In the genomic region with DNA sequence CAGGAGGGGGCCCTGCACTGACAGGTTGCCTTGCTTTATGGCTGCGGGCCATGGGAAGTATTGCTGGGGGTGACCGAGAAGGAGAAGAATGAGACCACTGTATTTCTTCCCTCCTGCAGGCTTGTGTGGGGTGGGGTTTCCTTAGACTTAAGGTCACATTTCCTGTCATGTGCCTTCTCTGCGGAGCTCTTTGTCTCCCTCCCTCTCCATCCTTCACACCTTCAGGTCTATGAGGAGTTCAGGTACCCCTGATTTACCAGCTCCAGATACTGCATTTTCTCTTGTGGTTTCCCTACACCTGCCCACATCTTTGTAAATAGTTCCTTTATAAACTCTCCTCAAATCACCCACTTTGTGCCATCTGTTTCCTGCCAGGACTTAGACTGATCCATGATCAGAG, we compare ENCODE assay signal across 21 cellular contexts. TPM values are rescaled to one million over a fixed set of nuclear protein-coding genes. Genes with fewer than 3 reads are reported as not detected.
DNase-seq lines count a peak whose midpoint lies in the region; ATAC-seq and TF ChIP-seq lines count a peak whose summit lies in the region.
"Had no signal": no experiment of that assay in that cellular context is flagged by ENCODE, and none has a peak within 500 bp of the region (broad histone marks: within the 10 kb centered on the region; RNA-seq: fewer than 3 reads in every experiment).

No MANE protein-coding gene starts in this region.

- TF ChIP-seq POLR2A in NB4 (IDR thresholded peaks at IDR 0.05; ENCODE audit: extremely low read depth, insufficient read length) (no peak), suprapubic skin (IDR thresholded peaks at IDR 0.05) (no peak)

- H3K4me3 ChIP-seq in NB4 (ENCODE audit: low read depth, low read length) (peak overlapping the region; percentile 91), suprapubic skin (no peak overlapping the region)
- H3K4me3 ChIP-seq: esophagus squamous epithelium, SK-N-MC had no signal

- H3K4me1 ChIP-seq in suprapubic skin: peaks cover 31% of the 10 kb centered on the region

- no peaks in the 10 kb centered on the region for H3K27me3 Mint-ChIP-seq in activated naive CD4-positive, alpha-beta T cell treated with anti-CD3 and anti-CD28 coated beads for 36 hours (ENCODE audit: low read depth)
- no peaks in the 10 kb centered on the region for H3K27me3 Mint-ChIP-seq in activated naive CD8-positive, alpha-beta T cell treated with anti-CD3 and anti-CD28 coated beads, Interleukin-2, amount 50 U/mL, for 24 hours
- H3K27me3 Mint-ChIP-seq in stimulated activated naive CD8-positive, alpha-beta T cell treated with anti-CD3 and anti-CD28 coated beads, Interleukin-15, amount 100 ng/mL, for 72 hours: no peaks in the 10 kb centered on the region

- CTCF ChIA-PET in activated naive CD4-positive, alpha-beta T cell treated with anti-CD3 and anti-CD28 coated beads for 36 hours (lab: Charles Lee): interaction anchor here (1.0 to 1.7 kb wide), 4 partner anchors 30 to 167 kb away, joined by 3 to 6 read pairs (median 4); no protein-coding TSS in a partner anchor

- H3K9me3 ChIP-seq in suprapubic skin: no peaks in the 10 kb centered on the region
- H3K9me3 ChIP-seq: esophagus squamous epithelium had no signal

- intact Hi-C loops in activated naive CD4-positive, alpha-beta T cell treated with anti-CD3 and anti-CD28 coated beads for 36 hours (cut with micrococcal nuclease): no loop called here

- peaks cover 7% of the 10 kb centered on the region for H3K36me3 Mint-ChIP-seq in activated naive CD4-positive, alpha-beta T cell treated with anti-CD3 and anti-CD28 coated beads for 36 hours (ENCODE audit: low read depth)
- peaks cover 8 to 15% of the 10 kb centered on the region in 2 donors for H3K36me3 Mint-ChIP-seq in activated naive CD4-positive, alpha-beta T cell treated with anti-CD3 and anti-CD28 coated beads, Interleukin-2, amount 50 U/mL, for 72 hours
- H3K36me3 Mint-ChIP-seq in activated naive CD8-positive, alpha-beta T cell treated with anti-CD3 and anti-CD28 coated beads, Interleukin-2, amount 50 U/mL, for 24 hours (ENCODE audit: low read depth): peaks cover 14% of the 10 kb centered on the region

- H3K36me3 ChIP-seq in suprapubic skin: no peaks in the 10 kb centered on the region
- H3K36me3 ChIP-seq: esophagus squamous epithelium had no signal

- no peak overlapping the region for H3K27ac ChIP-seq in suprapubic skin
- H3K27ac ChIP-seq: SK-N-MC had no signal

- DNase-seq in activated naive CD4-positive, alpha-beta T cell treated with anti-CD3 and anti-CD28 coated beads for 36 hours: peak; percentile 15
- no peak for DNase-seq in activated naive CD4-positive, alpha-beta T cell treated with anti-CD3 and anti-CD28 coated beads, Interleukin-2, amount 50 U/mL, for 72 hours (ENCODE audit: low spot score in 2 of 2)
- DNase-seq in NB4 (ENCODE audit: low read depth) (peak; percentile 36), amygdala (lab: John Stamatoyannopoulos, UW) (no peak), SW480 (ENCODE audit: low spot score) (no peak), suprapubic skin (ENCODE audit: low spot score in 2 of 2) (no peak)
- no peak for DNase-seq in activated naive CD8-positive, alpha-beta T cell treated with anti-CD3 and anti-CD28 coated beads, Interleukin-2, amount 50 U/mL, for 24 hours
- DNase-seq in stimulated activated naive CD8-positive, alpha-beta T cell treated with anti-CD3 and anti-CD28 coated beads, Interleukin-15, amount 100 ng/mL, for 72 hours: no peak
- DNase-seq: activated B cell treated with CpG ODN at 0.5 μM for 24 hours; activated T-cell treated with anti-CD3 and anti-CD28 coated beads, Interleukin-2, amount 50 U/mL, for 4 hours; cortex of kidney; DMS79 treated with DMSO at 0.1 percent for 48 hours; esophagus squamous epithelium; KG1; kidney glomerular epithelial cell; NCI-H1417 had no signal

- WGBS in suprapubic skin: 48% methylated on average over 3 of the region's 3 CpGs

- ATAC-seq in activated naive CD4-positive, alpha-beta T cell treated with anti-CD3 and anti-CD28 coated beads, Interleukin-2, amount 50 U/mL, for 72 hours: no peak
- ATAC-seq in activated naive CD8-positive, alpha-beta T cell treated with anti-CD3 and anti-CD28 coated beads, Interleukin-2, amount 50 U/mL, for 24 hours: no peak
- ATAC-seq in stimulated activated naive CD8-positive, alpha-beta T cell treated with anti-CD3 and anti-CD28 coated beads, Interleukin-15, amount 100 ng/mL, for 72 hours: no peak
- ATAC-seq: activated T-cell treated with anti-CD3 and anti-CD28 coated beads, Interleukin-2, amount 50 U/mL, for 4 hours; sciatic nerve had no signal

- H3K4me1 Mint-ChIP-seq in activated naive CD4-positive, alpha-beta T cell treated with anti-CD3 and anti-CD28 coated beads for 36 hours (ENCODE audit: low read depth): peaks cover 27% of the 10 kb centered on the region
- H3K4me1 Mint-ChIP-seq in activated naive CD8-positive, alpha-beta T cell treated with anti-CD3 and anti-CD28 coated beads, Interleukin-2, amount 50 U/mL, for 24 hours: peaks cover 47% of the 10 kb centered on the region
- peaks cover 48% of the 10 kb centered on the region for H3K4me1 Mint-ChIP-seq in stimulated activated naive CD8-positive, alpha-beta T cell treated with anti-CD3 and anti-CD28 coated beads, Interleukin-15, amount 100 ng/mL, for 72 hours

- H3K4me3 Mint-ChIP-seq in activated naive CD4-positive, alpha-beta T cell treated with anti-CD3 and anti-CD28 coated beads for 36 hours: no peak overlapping the region
- H3K4me3 Mint-ChIP-seq in activated naive CD8-positive, alpha-beta T cell treated with anti-CD3 and anti-CD28 coated beads, Interleukin-2, amount 50 U/mL, for 24 hours: peak overlapping the region; percentile 39
- H3K4me3 Mint-ChIP-seq in stimulated activated naive CD8-positive, alpha-beta T cell treated with anti-CD3 and anti-CD28 coated beads, Interleukin-15, amount 100 ng/mL, for 72 hours: peak overlapping the region; percentile 44 to 55
- H3K4me3 Mint-ChIP-seq: activated B cell treated with CpG ODN at 0.5 μM for 24 hours; activated T-cell treated with anti-CD3 and anti-CD28 coated beads, Interleukin-2, amount 50 U/mL, for 4 hours had no signal

- no peaks in the 10 kb centered on the region for H3K27me3 ChIP-seq in suprapubic skin
- H3K27me3 ChIP-seq: esophagus squamous epithelium had no signal

- TF ChIP-seq CTCF in NB4 (IDR thresholded peaks at IDR 0.05; ENCODE audit: low read depth, low read length): no peak
- no peak for TF ChIP-seq CTCF in suprapubic skin (IDR thresholded peaks at IDR 0.05)

- no peak for TF ChIP-seq EP300 in suprapubic skin (IDR thresholded peaks at IDR 0.05)

- no peaks in the 10 kb centered on the region for H3K9me3 Mint-ChIP-seq in activated naive CD4-positive, alpha-beta T cell treated with anti-CD3 and anti-CD28 coated beads for 36 hours
- no peaks in the 10 kb centered on the region for H3K9me3 Mint-ChIP-seq in activated naive CD4-positive, alpha-beta T cell treated with anti-CD3 and anti-CD28 coated beads, Interleukin-2, amount 50 U/mL, for 72 hours
- no peaks in the 10 kb centered on the region for H3K9me3 Mint-ChIP-seq in activated naive CD8-positive, alpha-beta T cell treated with anti-CD3 and anti-CD28 coated beads, Interleukin-2, amount 50 U/mL, for 24 hours
- no peaks in the 10 kb centered on the region for H3K9me3 Mint-ChIP-seq in stimulated activated naive CD8-positive, alpha-beta T cell treated with anti-CD3 and anti-CD28 coated beads, Interleukin-15, amount 100 ng/mL, for 72 hours
- H3K9me3 Mint-ChIP-seq: activated B cell treated with CpG ODN at 0.5 μM for 24 hours; activated T-cell treated with anti-CD3 and anti-CD28 coated beads, Interleukin-2, amount 50 U/mL, for 4 hours had no signal

- no peak overlapping the region for H3K27ac Mint-ChIP-seq in activated naive CD4-positive, alpha-beta T cell treated with anti-CD3 and anti-CD28 coated beads for 36 hours
- H3K27ac Mint-ChIP-seq in activated naive CD4-positive, alpha-beta T cell treated with anti-CD3 and anti-CD28 coated beads, Interleukin-2, amount 50 U/mL, for 72 hours: no peak overlapping the region
- peak overlapping the region; percentile 17 for H3K27ac Mint-ChIP-seq in activated naive CD8-positive, alpha-beta T cell treated with anti-CD3 and anti-CD28 coated beads, Interleukin-2, amount 50 U/mL, for 24 hours
- H3K27ac Mint-ChIP-seq in stimulated activated naive CD8-positive, alpha-beta T cell treated with anti-CD3 and anti-CD28 coated beads, Interleukin-15, amount 100 ng/mL, for 72 hours: peak overlapping the region in 1 of 2 donors; percentile 31
- H3K27ac Mint-ChIP-seq: activated B cell treated with CpG ODN at 0.5 μM for 24 hours had no signal

RNA-seq across cellular contexts. Expression of gene FNTB, which starts 3.6 kb away (rescaled TPM):
- 1 to 10 TPM; 7.9 to 10.0 TPM for total RNA-seq in activated naive CD4-positive, alpha-beta T cell treated with anti-CD3 and anti-CD28 coated beads for 36 hours
- total RNA-seq in activated naive CD4-positive, alpha-beta T cell treated with anti-CD3 and anti-CD28 coated beads, Interleukin-2, amount 50 U/mL, for 72 hours: 10 to 100 TPM; 17.2 to 30.9 TPM
- 10 to 100 TPM; 40.6 to 44.6 (median 43.2) TPM for total RNA-seq in suprapubic skin

RNA-seq across cellular contexts. Expression of gene RAB15, which starts 18.2 kb away (rescaled TPM):
- 1 to 10 TPM; 2.4 TPM for total RNA-seq in activated naive CD4-positive, alpha-beta T cell treated with anti-CD3 and anti-CD28 coated beads for 36 hours
- total RNA-seq in activated naive CD4-positive, alpha-beta T cell treated with anti-CD3 and anti-CD28 coated beads, Interleukin-2, amount 50 U/mL, for 72 hours: 1 to 10 TPM; 6.5 to 7.0 TPM
- 10 to 100 TPM in 3 of 4 donors, 1 to 10 TPM in 1; 9.6 to 17.0 (median 15.1) TPM for total RNA-seq in suprapubic skin

RNA-seq across cellular contexts. Expression of gene GPX2, which starts 47.7 kb away (rescaled TPM):
- not detected for total RNA-seq in activated naive CD4-positive, alpha-beta T cell treated with anti-CD3 and anti-CD28 coated beads for 36 hours
- total RNA-seq in activated naive CD4-positive, alpha-beta T cell treated with anti-CD3 and anti-CD28 coated beads, Interleukin-2, amount 50 U/mL, for 72 hours: not detected
- total RNA-seq in suprapubic skin: 10 to 100 TPM in 3 of 4 donors, 1 to 10 TPM in 1; 10.0 to 65.0 (median 27.6) TPM
- total RNA-seq: activated B cell treated with CpG ODN at 0.5 μM for 24 hours, astrocyte, NCI-H460, omental fat pad, sciatic nerve had no signal

Comparison
In these comparisons a context has a peak if more than half of its experiments do, and no peak if none do; other contexts are left out.
1. DNase-seq: peak in activated naive CD4-positive, alpha-beta T cell treated with anti-CD3 and anti-CD28 coated beads for 36 hours (single experiment) and NB4 (single experiment); none in activated naive CD4-positive, alpha-beta T cell treated with anti-CD3 and anti-CD28 coated beads, Interleukin-2, amount 50 U/mL, for 72 hours (0 of 2), activated naive CD8-positive, alpha-beta T cell treated with anti-CD3 and anti-CD28 coated beads, Interleukin-2, amount 50 U/mL, for 24 hours (single experiment), stimulated activated naive CD8-positive, alpha-beta T cell treated with anti-CD3 and anti-CD28 coated beads, Interleukin-15, amount 100 ng/mL, for 72 hours (0 of 2), amygdala (0 of 56), SW480 (single experiment) and suprapubic skin (0 of 2).
2. RNA of gene GPX2, which starts 47.7 kb away (total RNA-seq): 10.0 to 65.0 TPM in suprapubic skin; not detected in activated naive CD4-positive, alpha-beta T cell treated with anti-CD3 and anti-CD28 coated beads, Interleukin-2, amount 50 U/mL, for 72 hours and not detected in activated naive CD4-positive, alpha-beta T cell treated with anti-CD3 and anti-CD28 coated beads for 36 hours; every median in the first group is over 4 times any median in the second.